21 cellular contexts compared by ENCODE assay signal in genomic region chr7:52712938-52713337, GRCh38.
"Had no signal": no experiment of that assay in that cellular context is flagged by ENCODE, and none has a peak within 500 bp of the region (broad histone marks: within the 10 kb centered on the region; RNA-seq: fewer than 3 reads in every experiment).

No MANE protein-coding gene starts in this region.

- H3K36me3 ChIP-seq: MG63, SJCRH30 had no signal

- ATAC-seq: Panc1, PC-3, SK-N-SH treated with all-trans-retinoic acid at 6 μM for 48 hours had no signal

- DNase-seq: Karpas-422, KBM-7, MG63, NCI-H1092 treated with DMSO at 0.1 percent for 48 hours, NCI-H1436, NCI-H187, NCI-H2029, NCI-H2081 treated with DMSO at 0.1 percent for 48 hours, NCI-H2171, NCI-H226, NCI-H446, NCI-H510A, NCI-H524 treated with DMSO at 0.1 percent for 48 hours, NCI-H774, PC-3, SHP77 treated with DMSO at 0.1 percent for 48 hours, SJCRH30, T-helper 2 cell had no signal

- H3K4me3 ChIP-seq: MG63, SJCRH30 had no signal

- H3K9me3 ChIP-seq: MG63, SJCRH30 had no signal

- H3K27ac ChIP-seq: RWPE1, SJCRH30 had no signal

- H3K27me3 ChIP-seq: MG63, SJCRH30 had no signal

- H3K4me1 ChIP-seq: SJCRH30 had no signal
